1 cellular context compared by ENCODE assay signal in genomic region chr3:27521179-27521871, GRCh38.
TF ChIP-seq lines count a peak whose summit lies in the region.

No MANE protein-coding gene starts in this region.

TF ChIP-seq in GM23338, 12 proteins besides CTCF, POLR2A, EP300 and RAD21 (continued from another document):
- TF ChIP-seq REST (IDR thresholded peaks at IDR 0.05; ENCODE audit: unreplicated experiment): no peak
